ENCODE assay signal across 18 cellular contexts in genomic region chr1:14738235-14738634, GRCh38.
DNase-seq lines count a peak whose midpoint lies in the region; ATAC-seq and TF ChIP-seq lines count a peak whose summit lies in the region.
"Had no signal": no experiment of that assay in that cellular context is flagged by ENCODE, and none has a peak within 500 bp of the region (broad histone marks: within the 10 kb centered on the region; RNA-seq: fewer than 3 reads in every experiment).

No MANE protein-coding gene starts in this region.

- no peaks in the 10 kb centered on the region for H3K9me3 ChIP-seq in OCI-LY7 (ENCODE audit: low read length)
- H3K9me3 ChIP-seq in A673 (ENCODE audit: low read depth, low read length, poor library complexity, severe bottlenecking), result no peaks in the 10 kb centered on the region
- H3K9me3 ChIP-seq: uterus had no signal

- ATAC-seq in activated CD8-positive, alpha-beta T cell treated with anti-CD3 and anti-CD28 coated beads, Interleukin-2, amount 10 ng/mL, durations not matched to agents 7 days and 5 days, result no peak
- ATAC-seq: effector memory CD8-positive, alpha-beta T cell; stimulated activated naive CD8-positive, alpha-beta T cell treated with anti-CD3 and anti-CD28 coated beads, Interleukin-15, amount 100 ng/mL, for 72 hours had no signal

- DNase-seq in DMS153 (lab: John Stamatoyannopoulos, UW) (peak; percentile 98), NCI-H1930 (lab: John Stamatoyannopoulos, UW) (peak; percentile 50 to 71), OCI-LY7 (ENCODE audit: low spot score) (peak; percentile 26), fibroblast of mammary gland (ENCODE audit: low read depth) (peak; percentile 54), hepatic stellate cell (ENCODE audit: low spot score) (no peak), A673 (ENCODE audit: low spot score) (no peak)
- no peak for DNase-seq in stimulated activated CD4-positive, alpha-beta T cell treated with anti-CD3 and anti-CD28 coated beads, Interleukin-2, amount 100 ng/mL, for 24 hours
- DNase-seq in activated CD8-positive, alpha-beta T cell treated with anti-CD3 and anti-CD28 coated beads, Interleukin-2, amount 10 ng/mL, durations not matched to agents 7 days and 5 days, result no peak
- DNase-seq: activated CD4-positive, alpha-beta T cell treated with anti-CD3 and anti-CD28 coated beads, Interleukin-2, amount 10 ng/mL, durations not matched to agents 7 days and 5 days; activated naive CD8-positive, alpha-beta T cell treated with anti-CD3 and anti-CD28 coated beads for 36 hours; effector memory CD8-positive, alpha-beta T cell; HFFc6; NCI-H1048; stimulated activated naive CD8-positive, alpha-beta T cell treated with anti-CD3 and anti-CD28 coated beads, Interleukin-15, amount 100 ng/mL, for 72 hours; uterus had no signal

- H3K4me1 ChIP-seq in OCI-LY7 (ENCODE audit: insufficient read depth, low read length, poor library complexity, severe bottlenecking) (peaks cover 68% of the 10 kb centered on the region), A673 (ENCODE audit: insufficient read depth, low read length, poor library complexity, severe bottlenecking) (peaks cover 28% of the 10 kb centered on the region)
- H3K4me1 ChIP-seq: uterus had no signal

- peaks cover 19% of the 10 kb centered on the region for H3K27me3 Mint-ChIP-seq in activated CD8-positive, alpha-beta T cell treated with anti-CD3 and anti-CD28 coated beads, Interleukin-2, amount 10 ng/mL, durations not matched to agents 7 days and 5 days (ENCODE audit: low read depth)

- no peaks in the 10 kb centered on the region for H4K20me1 ChIP-seq in OCI-LY7 (ENCODE audit: insufficient read depth, low read length)

- CTCF ChIA-PET in OCI-LY7 (lab: Charles Lee; ENCODE audit: unreplicated experiment), result no interaction called here
- CTCF ChIA-PET in A673 (lab: Charles Lee), result no interaction called here
- CTCF ChIA-PET in activated CD8-positive, alpha-beta T cell treated with anti-CD3 and anti-CD28 coated beads, Interleukin-2, amount 10 ng/mL, durations not matched to agents 7 days and 5 days (lab: Charles Lee), result interaction anchor here (1.0 kb wide), 1 partner anchor 14 kb away, joined by 3 read pairs; no protein-coding TSS in a partner anchor

- intact Hi-C loops in OCI-LY7 (cut with micrococcal nuclease; ENCODE audit: unreplicated experiment), result loop anchor here (5.0 kb wide), 2 partner anchors 371 to 486 kb away; no protein-coding TSS in a partner anchor
- intact Hi-C loops in A673 (cut with micrococcal nuclease; ENCODE audit: unreplicated experiment), result loop anchor here (10.0 kb wide), 1 partner anchor 623 kb away; no protein-coding TSS in a partner anchor

- no peaks in the 10 kb centered on the region for H3K9me2 ChIP-seq in OCI-LY7 (ENCODE audit: insufficient read depth, low read length)

- H3K27ac ChIP-seq in OCI-LY7 (ENCODE audit: low read depth, low read length, poor library complexity, severe bottlenecking) (peak overlapping the region; percentile 98), A673 (ENCODE audit: low read depth, low read length, poor library complexity, severe bottlenecking) (no peak overlapping the region)
- H3K27ac ChIP-seq: uterus had no signal

- TF ChIP-seq CTCF in OCI-LY7 (conservative IDR thresholded peaks at IDR 0.05; ENCODE audit: low read length), result no peak
- TF ChIP-seq CTCF in fibroblast of mammary gland (conservative IDR thresholded peaks at IDR 0.05; ENCODE audit: control insufficient read depth, insufficient read depth, low read depth, low read length), result no peak
- TF ChIP-seq CTCF in A673 (conservative IDR thresholded peaks at IDR 0.05; ENCODE audit: low read depth, low read length), result no peak

- BruUV-seq in OCI-LY7 (replicated peaks; lab: Mats Ljungman, UMichigan), result no TSS peak
- BruUV-seq in A673 (replicated peaks; lab: Mats Ljungman, UMichigan), result no TSS peak

- H3K27me3 ChIP-seq in A673 (replicated peaks; ENCODE audit: insufficient read depth, low read depth, low read length, poor library complexity), result no peaks in the 10 kb centered on the region

- H2AFZ ChIP-seq in OCI-LY7 (ENCODE audit: low read length), result no peak overlapping the region; the same call in 1 of the 2 replicates

- H3K4me1 Mint-ChIP-seq in activated CD8-positive, alpha-beta T cell treated with anti-CD3 and anti-CD28 coated beads, Interleukin-2, amount 10 ng/mL, durations not matched to agents 7 days and 5 days (ENCODE audit: low read depth), result no peaks in the 10 kb centered on the region
- H3K4me1 Mint-ChIP-seq: activated CD4-positive, alpha-beta T cell treated with anti-CD3 and anti-CD28 coated beads, Interleukin-2, amount 10 ng/mL, durations not matched to agents 7 days and 5 days; activated naive CD8-positive, alpha-beta T cell treated with anti-CD3 and anti-CD28 coated beads for 36 hours; central memory CD8-positive, alpha-beta T cell; stimulated activated naive CD8-positive, alpha-beta T cell treated with anti-CD3 and anti-CD28 coated beads, Interleukin-15, amount 100 ng/mL, for 72 hours had no signal

- no peak overlapping the region for H3K27ac Mint-ChIP-seq in activated CD8-positive, alpha-beta T cell treated with anti-CD3 and anti-CD28 coated beads, Interleukin-2, amount 10 ng/mL, durations not matched to agents 7 days and 5 days
- H3K27ac Mint-ChIP-seq: activated CD4-positive, alpha-beta T cell treated with anti-CD3 and anti-CD28 coated beads, Interleukin-2, amount 10 ng/mL, durations not matched to agents 7 days and 5 days; activated naive CD8-positive, alpha-beta T cell treated with anti-CD3 and anti-CD28 coated beads for 36 hours; effector memory CD8-positive, alpha-beta T cell; HFFc6; IgD-negative memory B cell; progenitor cell of endocrine pancreas had no signal

- H3K4me2 ChIP-seq in OCI-LY7 (ENCODE audit: low read length), result peak overlapping the region; percentile 61

- H3K36me3 Mint-ChIP-seq in activated CD8-positive, alpha-beta T cell treated with anti-CD3 and anti-CD28 coated beads, Interleukin-2, amount 10 ng/mL, durations not matched to agents 7 days and 5 days (ENCODE audit: low read depth), result no peaks in the 10 kb centered on the region
- H3K36me3 Mint-ChIP-seq: activated naive CD8-positive, alpha-beta T cell treated with anti-CD3 and anti-CD28 coated beads for 36 hours had no signal

- POLR2A ChIA-PET in OCI-LY7 (lab: Charles Lee), result interaction anchor here (1.2 to 2.3 kb wide), 4 partner anchors 24 to 144 kb away, joined by 3 to 9 read pairs (median 4); no protein-coding TSS in a partner anchor
- POLR2A ChIA-PET in A673 (lab: Charles Lee; ENCODE audit: low non-redundant PET), result no interaction called here
- POLR2A ChIA-PET in activated CD8-positive, alpha-beta T cell treated with anti-CD3 and anti-CD28 coated beads, Interleukin-2, amount 10 ng/mL, durations not matched to agents 7 days and 5 days (lab: Charles Lee), result no interaction called here

- H3K36me3 ChIP-seq in OCI-LY7 (ENCODE audit: insufficient read depth, low read length) (no peaks in the 10 kb centered on the region; the same call in 1 of the 2 replicates), A673 (ENCODE audit: insufficient read depth, low read length, poor library complexity, severe bottlenecking) (no peaks in the 10 kb centered on the region)
- H3K36me3 ChIP-seq: uterus had no signal

- no peaks in the 10 kb centered on the region for H3K9me3 Mint-ChIP-seq in activated CD8-positive, alpha-beta T cell treated with anti-CD3 and anti-CD28 coated beads, Interleukin-2, amount 10 ng/mL, durations not matched to agents 7 days and 5 days (ENCODE audit: insufficient read depth)
- H3K9me3 Mint-ChIP-seq: activated CD4-positive, alpha-beta T cell treated with anti-CD3 and anti-CD28 coated beads, Interleukin-2, amount 10 ng/mL, durations not matched to agents 7 days and 5 days; activated naive CD8-positive, alpha-beta T cell treated with anti-CD3 and anti-CD28 coated beads for 36 hours; central memory CD8-positive, alpha-beta T cell; effector memory CD8-positive, alpha-beta T cell; HFFc6; stimulated activated naive CD8-positive, alpha-beta T cell treated with anti-CD3 and anti-CD28 coated beads, Interleukin-15, amount 100 ng/mL, for 72 hours had no signal

- H3K4me3 ChIP-seq in OCI-LY7 (ENCODE audit: low read depth, low read length, poor library complexity, severe bottlenecking) (peak overlapping the region; percentile 5), fibroblast of mammary gland (ENCODE audit: control insufficient read depth, low read depth, low read length) (no peak overlapping the region), A673 (ENCODE audit: low read depth, low read length, poor library complexity, severe bottlenecking) (no peak overlapping the region)
- H3K4me3 ChIP-seq: uterus had no signal

- H3K4me3 Mint-ChIP-seq in activated CD8-positive, alpha-beta T cell treated with anti-CD3 and anti-CD28 coated beads, Interleukin-2, amount 10 ng/mL, durations not matched to agents 7 days and 5 days, result no peak overlapping the region
- H3K4me3 Mint-ChIP-seq: activated CD4-positive, alpha-beta T cell treated with anti-CD3 and anti-CD28 coated beads, Interleukin-2, amount 10 ng/mL, durations not matched to agents 7 days and 5 days; activated naive CD8-positive, alpha-beta T cell treated with anti-CD3 and anti-CD28 coated beads for 36 hours; central memory CD8-positive, alpha-beta T cell; effector memory CD8-positive, alpha-beta T cell; HFFc6; IgD-negative memory B cell; stimulated activated naive CD8-positive, alpha-beta T cell treated with anti-CD3 and anti-CD28 coated beads, Interleukin-15, amount 100 ng/mL, for 72 hours had no signal

- H3K79me2 ChIP-seq in OCI-LY7 (ENCODE audit: insufficient read depth, low read depth, low read length), result peaks cover 31% of the 10 kb centered on the region

Comparison
In these comparisons a context has a peak if more than half of its experiments do, and no peak if none do; other contexts are left out.
1. DNase-seq: peak in DMS153 (single experiment), NCI-H1930 (2 of 2), OCI-LY7 (single experiment) and fibroblast of mammary gland (single experiment); none in stimulated activated CD4-positive, alpha-beta T cell treated with anti-CD3 and anti-CD28 coated beads, Interleukin-2, amount 100 ng/mL, for 24 hours (0 of 2), hepatic stellate cell (single experiment), A673 (single experiment) and activated CD8-positive, alpha-beta T cell treated with anti-CD3 and anti-CD28 coated beads, Interleukin-2, amount 10 ng/mL, durations not matched to agents 7 days and 5 days (single experiment).